10 cellular contexts compared by ENCODE assay signal in genomic region chr5:122313001-122313402, GRCh38. TPM values are rescaled to one million over a fixed set of nuclear protein-coding genes. Genes with fewer than 3 reads are reported as not detected.
DNase-seq lines count a peak whose midpoint lies in the region; ATAC-seq and FAIRE-seq lines count a peak whose summit lies in the region.
"Had no signal": no experiment of that assay in that cellular context is flagged by ENCODE, and none has a peak within 500 bp of the region (broad histone marks: within the 10 kb centered on the region; RNA-seq: fewer than 3 reads in every experiment).

No MANE protein-coding gene starts in this region.

- H3K27ac ChIP-seq in ectodermal cell (ENCODE audit: insufficient read depth, low read depth, low read length, poor library complexity, severe bottlenecking) (no peak overlapping the region), urinary bladder (ENCODE audit: low read depth) (no peak overlapping the region)
- H3K27ac ChIP-seq: C4-2B had no signal

- H3K27me3 ChIP-seq in ectodermal cell (ENCODE audit: control insufficient read depth, insufficient read depth, low read length, poor library complexity, severe bottlenecking) = peaks cover 27% of the 10 kb centered on the region

- ATAC-seq in memory B cell (ENCODE audit: low read depth) = no peak

- DNase-seq in NCI-H82 (lab: John Stamatoyannopoulos, UW) (peak; percentile 8), NCI-H82 treated with DMSO at 0.1 percent for 48 hours (lab: John Stamatoyannopoulos, UW; ENCODE audit: unreplicated experiment) (no peak), memory B cell (ENCODE audit: low spot score in 2 of 2) (no peak), NCI-H1048 (lab: John Stamatoyannopoulos, UW) (no peak), RCC 7860 (ENCODE audit: low spot score) (no peak)
- no peak for DNase-seq in activated naive CD4-positive, alpha-beta T cell treated with Interleukin-2 at 50 U/mL for 16 hours

- H3K27me3 Mint-ChIP-seq in memory B cell = peaks cover 25% of the 10 kb centered on the region

- no peaks in the 10 kb centered on the region for H3K36me3 Mint-ChIP-seq in memory B cell

- H3K4me3 ChIP-seq in ectodermal cell (ENCODE audit: insufficient read depth, low read depth, low read length) = peak overlapping the region; percentile 76
- H3K4me3 ChIP-seq in urinary bladder (ENCODE audit: low read depth, low read length) = peak overlapping the region; percentile 66

- H3K27ac Mint-ChIP-seq in memory B cell = no peak overlapping the region

- no peaks in the 10 kb centered on the region for H3K9me3 ChIP-seq in ectodermal cell (ENCODE audit: control insufficient read depth, low read length)

- peak overlapping the region; percentile 44 for H3K4me3 Mint-ChIP-seq in memory B cell

- no peak for FAIRE-seq in RCC 7860 (lab: Jason Lieb, UNC)

- H3K36me3 ChIP-seq in ectodermal cell (ENCODE audit: control insufficient read depth, insufficient read depth, low read length) (no peaks in the 10 kb centered on the region), urinary bladder (ENCODE audit: insufficient read depth) (no peaks in the 10 kb centered on the region)

- H3K4me1 ChIP-seq in ectodermal cell (ENCODE audit: control insufficient read depth, insufficient read depth, low read length) = peaks cover 5% of the 10 kb centered on the region
- H3K4me1 ChIP-seq in urinary bladder (ENCODE audit: insufficient read depth) = no peaks in the 10 kb centered on the region

- WGBS in ectodermal cell, 2 experiments = 5 to 7% methylated on average over 12 of the region's 12 CpGs
- WGBS in urinary bladder = 3% methylated on average over 12 of the region's 12 CpGs

- H3K9me3 Mint-ChIP-seq in memory B cell = no peaks in the 10 kb centered on the region

- H3K4me1 Mint-ChIP-seq in memory B cell = peaks cover 12% of the 10 kb centered on the region

RNA-seq across cellular contexts. Expression of gene SNCAIP, which starts 1.0 kb away (rescaled TPM):
- 15.3 TPM for polyA plus RNA-seq in ectodermal cell (2013, experiment 1 of 4)
- 12.8 TPM for polyA plus RNA-seq in ectodermal cell (2013, experiment 2 of 4)
- polyA plus RNA-seq in ectodermal cell (2013, experiment 3 of 4) = 16.0 TPM
- 15.6 TPM for polyA plus RNA-seq in ectodermal cell (2013, experiment 4 of 4)
- 22.2 TPM for total RNA-seq in urinary bladder
- 1.6 TPM for polyA plus RNA-seq in urinary bladder
- total RNA-seq: myocyte had no signal
